In genomic region chr6:26121141-26122004, GRCh38 we compare ENCODE assay signal across 9 cellular contexts. TPM values are rescaled to one million over a fixed set of nuclear protein-coding genes. Genes with fewer than 3 reads are reported as not detected.
DNase-seq lines count a peak whose midpoint lies in the region; ATAC-seq and TF ChIP-seq lines count a peak whose summit lies in the region.
"Had no signal": no experiment of that assay in that cellular context is flagged by ENCODE, and none has a peak within 500 bp of the region (broad histone marks: within the 10 kb centered on the region; RNA-seq: fewer than 3 reads in every experiment).

No MANE protein-coding gene starts in this region.

- H3K27ac Mint-ChIP-seq in T-helper 17 cell, result peak overlapping the region; percentile 100

- TF ChIP-seq EP300 in stomach (IDR thresholded peaks at IDR 0.05), result no peak

- no peak for TF ChIP-seq CTCF in cardiac muscle cell (IDR thresholded peaks at IDR 0.05; ENCODE audit: low read depth, low read length)
- TF ChIP-seq CTCF in stomach (IDR thresholded peaks at IDR 0.05), result no peak
- no peak for TF ChIP-seq CTCF in colonic mucosa (IDR thresholded peaks at IDR 0.05)

- DNase-seq in cardiac muscle cell (ENCODE audit: low read depth in 1 of 2, low spot score in 1 of 2) (no peak), right cardiac atrium (no peak), T-helper 17 cell (no peak), stomach (no peak), colonic mucosa (no peak), NCI-H2081 treated with DMSO at 0.1 percent for 48 hours (lab: John Stamatoyannopoulos, UW) (no peak)
- DNase-seq: NCI-H774 had no signal

- no peak for ATAC-seq in right cardiac atrium
- no peak for ATAC-seq in T-helper 17 cell
- no peak for ATAC-seq in HG03378 (IDR thresholded peaks at IDR 0.05; ENCODE audit: unreplicated experiment)

- H3K4me3 ChIP-seq in cardiac muscle cell (no peak overlapping the region), right cardiac atrium (ENCODE audit: low read length) (no peak overlapping the region), iPS-15b (ENCODE audit: low read depth, low read length) (no peak overlapping the region), stomach (no peak overlapping the region), colonic mucosa (no peak overlapping the region)

- H3K9ac ChIP-seq in iPS-15b (ENCODE audit: low read depth, low read length) (peak overlapping the region; percentile 61), colonic mucosa (ENCODE audit: low read depth in 2 of 2, low read length in 2 of 2) (no peak overlapping the region)

- H3K36me3 ChIP-seq in cardiac muscle cell (no peaks in the 10 kb centered on the region), iPS-15b (ENCODE audit: control insufficient read depth, insufficient read depth, low read length) (no peaks in the 10 kb centered on the region), stomach (no peaks in the 10 kb centered on the region), colonic mucosa (no peaks in the 10 kb centered on the region)

- no peak for TF ChIP-seq POLR2A in stomach (IDR thresholded peaks at IDR 0.05)

- 95% methylated on average over 18 of the region's 18 CpGs for WGBS in right cardiac atrium
- 37 to 70% (median 57%) methylated on average over 18 of the region's 18 CpGs for WGBS in stomach, 5 donors

- intact Hi-C loops in right cardiac atrium (cut with DNase I), result loop anchor here in 2 of 4 donors (2.0 to 10.0 kb wide), 3 partner anchors 17 to 73 kb away; a partner anchor contains a TSS
- intact Hi-C loops in stomach (cut with DNase I; ENCODE audit: low total_unique reads), result no loop called here
- intact Hi-C loops in colonic mucosa (cut with DNase I), result loop anchor here (1.0 to 2.0 kb wide), 2 partner anchors 17 to 63 kb away; no protein-coding TSS in a partner anchor

- no peaks in the 10 kb centered on the region for H3K9me3 ChIP-seq in cardiac muscle cell (ENCODE audit: low read depth)
- H3K9me3 ChIP-seq in right cardiac atrium (ENCODE audit: control insufficient read depth, low read length), result no peaks in the 10 kb centered on the region
- H3K9me3 ChIP-seq in T-helper 17 cell (ENCODE audit: control insufficient read depth, low read length, poor library complexity, severe bottlenecking), result no peaks in the 10 kb centered on the region
- H3K9me3 ChIP-seq in iPS-15b (ENCODE audit: control insufficient read depth, insufficient read depth, low read length), result no peaks in the 10 kb centered on the region
- no peaks in the 10 kb centered on the region for H3K9me3 ChIP-seq in stomach
- H3K9me3 ChIP-seq in colonic mucosa, result no peaks in the 10 kb centered on the region

- H3K4me1 Mint-ChIP-seq in T-helper 17 cell, result peaks cover 20% of the 10 kb centered on the region

- H3K4me3 Mint-ChIP-seq in T-helper 17 cell, result no peak overlapping the region

- H3K27me3 ChIP-seq in cardiac muscle cell (no peaks in the 10 kb centered on the region), right cardiac atrium (ENCODE audit: control insufficient read depth, insufficient read depth) (no peaks in the 10 kb centered on the region), iPS-15b (ENCODE audit: control insufficient read depth, insufficient read depth, low read length) (no peaks in the 10 kb centered on the region), stomach (no peaks in the 10 kb centered on the region), colonic mucosa (no peaks in the 10 kb centered on the region)

- peaks cover 13% of the 10 kb centered on the region for H3K36me3 Mint-ChIP-seq in T-helper 17 cell (ENCODE audit: low read depth)

- H3K27me3 Mint-ChIP-seq in T-helper 17 cell, result peaks cover 10% of the 10 kb centered on the region

- H3K4me1 ChIP-seq in cardiac muscle cell (ENCODE audit: low read depth), result no peaks in the 10 kb centered on the region
- H3K4me1 ChIP-seq in right cardiac atrium (ENCODE audit: control insufficient read depth, insufficient read depth, low read length), result no peaks in the 10 kb centered on the region
- H3K4me1 ChIP-seq in iPS-15b (ENCODE audit: control insufficient read depth, insufficient read depth, low read length), result peaks cover 7% of the 10 kb centered on the region
- H3K4me1 ChIP-seq in stomach, result peaks cover 0 to 27% (median 5%) of the 10 kb centered on the region in 4 donors
- H3K4me1 ChIP-seq in colonic mucosa, result no peaks in the 10 kb centered on the region

- H3K27ac ChIP-seq in cardiac muscle cell (peak overlapping the region; percentile 47), right cardiac atrium (ENCODE audit: low read length) (no peak overlapping the region), stomach (peak overlapping the region; percentile 54 to 100 (median 98)), colonic mucosa (no peak overlapping the region)

RNA-seq across cellular contexts. Expression of gene HFE, which starts 34.1 kb away (rescaled TPM):
- 0.66 and 0.99 TPM in 2 replicates for total RNA-seq in cardiac muscle cell
- 0.28 and 1.3 TPM in 2 replicates for polyA plus RNA-seq in cardiac muscle cell
- 10 to 100 TPM in 1 of 4 donors, 1 to 10 TPM in 3; 4.3 to 13.2 (median 8.4) TPM for total RNA-seq in right cardiac atrium
- polyA plus RNA-seq in right cardiac atrium, result 5.3 TPM
- 1 to 10 TPM; 1.2 to 2.4 TPM for total RNA-seq in T-helper 17 cell
- 1 to 10 TPM; 3.5 to 8.2 (median 4.5) TPM for total RNA-seq in stomach
- polyA plus RNA-seq in stomach, result 1 to 10 TPM; 1.5 to 3.7 (median 3.5) TPM
- total RNA-seq in colonic mucosa, result 10 to 100 TPM; 11.1 to 11.8 TPM

Comparison
In these comparisons a context has a peak if more than half of its experiments do, and no peak if none do; other contexts are left out.
1. H3K27ac ChIP-seq: peak in cardiac muscle cell (single experiment) and stomach (5 of 5); none in right cardiac atrium (single experiment) and colonic mucosa (single experiment).